In genomic region chr19:39406656-39407393, GRCh38 we compare ENCODE assay signal across 1 cellular context.
A peak's percentile ranks its signal among the peaks of the same experiment; 100 is the strongest.
TF ChIP-seq lines count a peak whose summit lies in the region.

A gene with protein sequence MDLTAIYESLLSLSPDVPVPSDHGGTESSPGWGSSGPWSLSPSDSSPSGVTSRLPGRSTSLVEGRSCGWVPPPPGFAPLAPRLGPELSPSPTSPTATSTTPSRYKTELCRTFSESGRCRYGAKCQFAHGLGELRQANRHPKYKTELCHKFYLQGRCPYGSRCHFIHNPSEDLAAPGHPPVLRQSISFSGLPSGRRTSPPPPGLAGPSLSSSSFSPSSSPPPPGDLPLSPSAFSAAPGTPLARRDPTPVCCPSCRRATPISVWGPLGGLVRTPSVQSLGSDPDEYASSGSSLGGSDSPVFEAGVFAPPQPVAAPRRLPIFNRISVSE (plus strand): TSS chr19:39406847. CDS start chr19:39406905, 58 bp downstream.

TF ChIP-seq in HepG2, 621 proteins besides CTCF, POLR2A, EP300 and RAD21 (continued from another document and continues in another):
- TF ChIP-seq, protein P1, sequence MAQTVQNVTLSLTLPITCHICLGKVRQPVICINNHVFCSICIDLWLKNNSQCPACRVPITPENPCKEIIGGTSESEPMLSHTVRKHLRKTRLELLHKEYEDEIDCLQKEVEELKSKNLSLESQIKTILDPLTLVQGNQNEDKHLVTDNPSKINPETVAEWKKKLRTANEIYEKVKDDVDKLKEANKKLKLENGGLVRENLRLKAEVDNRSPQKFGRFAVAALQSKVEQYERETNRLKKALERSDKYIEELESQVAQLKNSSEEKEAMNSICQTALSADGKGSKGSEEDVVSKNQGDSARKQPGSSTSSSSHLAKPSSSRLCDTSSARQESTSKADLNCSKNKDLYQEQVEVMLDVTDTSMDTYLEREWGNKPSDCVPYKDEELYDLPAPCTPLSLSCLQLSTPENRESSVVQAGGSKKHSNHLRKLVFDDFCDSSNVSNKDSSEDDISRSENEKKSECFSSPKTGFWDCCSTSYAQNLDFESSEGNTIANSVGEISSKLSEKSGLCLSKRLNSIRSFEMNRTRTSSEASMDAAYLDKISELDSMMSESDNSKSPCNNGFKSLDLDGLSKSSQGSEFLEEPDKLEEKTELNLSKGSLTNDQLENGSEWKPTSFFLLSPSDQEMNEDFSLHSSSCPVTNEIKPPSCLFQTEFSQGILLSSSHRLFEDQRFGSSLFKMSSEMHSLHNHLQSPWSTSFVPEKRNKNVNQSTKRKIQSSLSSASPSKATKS (CRISPR knock-in tag; IDR thresholded peaks at IDR 0.05), result no peak
- TF ChIP-seq BHLHE40 (IDR thresholded peaks at IDR 0.05; ENCODE audit: low read length) (no peak), DNMT1 (CRISPR knock-in tag; IDR thresholded peaks at IDR 0.05) (0 out of 2 replicates have a peak, but pooled peaks have one; percentile 59), SALL2 (CRISPR knock-in tag; IDR thresholded peaks at IDR 0.05) (0 out of 2 replicates have a peak, but pooled peaks have one; percentile 39), SIN3B (IDR thresholded peaks at IDR 0.05; ENCODE audit: low read length) (0 out of 2 replicates have a peak, but pooled peaks have one; percentile 53), ZNF772 (CRISPR knock-in tag; IDR thresholded peaks at IDR 0.05) (peak; percentile 70), ZNF746 (CRISPR knock-in tag; IDR thresholded peaks at IDR 0.05) (peak; percentile 45), HDAC1 (CRISPR knock-in tag; IDR thresholded peaks at IDR 0.05) (peak; percentile 67), ZNF17 (CRISPR knock-in tag; IDR thresholded peaks at IDR 0.05) (0 out of 2 replicates have a peak, but pooled peaks have one; percentile 51), CREM (IDR thresholded peaks at IDR 0.05) (no peak), CREM (CRISPR knock-in tag; IDR thresholded peaks at IDR 0.05) (no peak), ZNF644 (CRISPR knock-in tag; IDR thresholded peaks at IDR 0.05; ENCODE audit: low read depth) (no peak), NR1H2 (CRISPR knock-in tag; IDR thresholded peaks at IDR 0.05; ENCODE audit: borderline replicate concordance, low read depth) (no peak), FOXC1 (CRISPR knock-in tag; IDR thresholded peaks at IDR 0.05; ENCODE audit: borderline replicate concordance) (peak; percentile 87), ZNF607 (CRISPR knock-in tag; IDR thresholded peaks at IDR 0.05; ENCODE audit: borderline replicate concordance) (peak; percentile 61; the same call in 1 of the 2 replicates), TFAP4 (IDR thresholded peaks at IDR 0.05; ENCODE audit: borderline replicate concordance, low read depth) (0 out of 2 replicates have a peak, but pooled peaks have one; percentile 7), SAP130 (CRISPR knock-in tag; IDR thresholded peaks at IDR 0.05; ENCODE audit: low read depth) (peak; percentile 75), FOXO1 (CRISPR knock-in tag; IDR thresholded peaks at IDR 0.05) (peak; percentile 51), ZNF335 (CRISPR knock-in tag; IDR thresholded peaks at IDR 0.05) (no peak), BRCA1 (CRISPR knock-in tag; IDR thresholded peaks at IDR 0.05) (0 out of 2 replicates have a peak, but pooled peaks have one; percentile 33), ATF7 (IDR thresholded peaks at IDR 0.05) (no peak), ATF7 (CRISPR knock-in tag; IDR thresholded peaks at IDR 0.05) (no peak), ZNF430 (CRISPR knock-in tag; IDR thresholded peaks at IDR 0.05) (peak; percentile 63; the same call in 1 of the 2 replicates), ELF3 (CRISPR knock-in tag; IDR thresholded peaks at IDR 0.05) (peak; percentile 32; the same call in 1 of the 2 replicates), GABPB1 (CRISPR knock-in tag; IDR thresholded peaks at IDR 0.05) (peak; percentile 61; the same call in 1 of the 2 replicates), ZNF30 (CRISPR knock-in tag; IDR thresholded peaks at IDR 0.05) (no peak), GFI1 (CRISPR knock-in tag; IDR thresholded peaks at IDR 0.05; ENCODE audit: borderline replicate concordance) (no peak; the same call in 1 of the 2 replicates), ZNF407 (CRISPR knock-in tag; IDR thresholded peaks at IDR 0.05; ENCODE audit: not compliant biosample characterization) (peak; percentile 58), ZNF564 (CRISPR knock-in tag; IDR thresholded peaks at IDR 0.05) (0 out of 2 replicates have a peak, but pooled peaks have one; percentile 58), SKI (IDR thresholded peaks at IDR 0.05; ENCODE audit: partially characterized antibody) (no peak), FOXM1 (CRISPR knock-in tag; IDR thresholded peaks at IDR 0.05) (no peak), EED (CRISPR knock-in tag; IDR thresholded peaks at IDR 0.05) (peak; percentile 87), ZNF816 (CRISPR knock-in tag; IDR thresholded peaks at IDR 0.05; ENCODE audit: borderline replicate concordance) (no peak), SMAD9 (CRISPR knock-in tag; IDR thresholded peaks at IDR 0.05) (no peak), NFKBIZ (CRISPR knock-in tag; IDR thresholded peaks at IDR 0.05) (no peak), POGZ (CRISPR knock-in tag; IDR thresholded peaks at IDR 0.05) (0 out of 2 replicates have a peak, but pooled peaks have one; percentile 23), ZNF891 (CRISPR knock-in tag; IDR thresholded peaks at IDR 0.05) (no peak), ZMYM4 (CRISPR knock-in tag; IDR thresholded peaks at IDR 0.05) (peak; percentile 33; the same call in 1 of the 2 replicates), ZGPAT (CRISPR knock-in tag; IDR thresholded peaks at IDR 0.05) (no peak), CBX1 (IDR thresholded peaks at IDR 0.05; ENCODE audit: low read depth) (peak; percentile 53), HBP1 (CRISPR knock-in tag; IDR thresholded peaks at IDR 0.05; ENCODE audit: low read depth) (0 out of 2 replicates have a peak, but pooled peaks have one; percentile 69), ZNF839 (CRISPR knock-in tag; IDR thresholded peaks at IDR 0.05; ENCODE audit: borderline replicate concordance) (no peak), SRY (CRISPR knock-in tag; IDR thresholded peaks at IDR 0.05) (peak; percentile 85; the same call in 1 of the 2 replicates), ZNF224 (CRISPR knock-in tag; IDR thresholded peaks at IDR 0.05) (0 out of 2 replicates have a peak, but pooled peaks have one; percentile 33)
- TF ChIP-seq, protein P2, sequence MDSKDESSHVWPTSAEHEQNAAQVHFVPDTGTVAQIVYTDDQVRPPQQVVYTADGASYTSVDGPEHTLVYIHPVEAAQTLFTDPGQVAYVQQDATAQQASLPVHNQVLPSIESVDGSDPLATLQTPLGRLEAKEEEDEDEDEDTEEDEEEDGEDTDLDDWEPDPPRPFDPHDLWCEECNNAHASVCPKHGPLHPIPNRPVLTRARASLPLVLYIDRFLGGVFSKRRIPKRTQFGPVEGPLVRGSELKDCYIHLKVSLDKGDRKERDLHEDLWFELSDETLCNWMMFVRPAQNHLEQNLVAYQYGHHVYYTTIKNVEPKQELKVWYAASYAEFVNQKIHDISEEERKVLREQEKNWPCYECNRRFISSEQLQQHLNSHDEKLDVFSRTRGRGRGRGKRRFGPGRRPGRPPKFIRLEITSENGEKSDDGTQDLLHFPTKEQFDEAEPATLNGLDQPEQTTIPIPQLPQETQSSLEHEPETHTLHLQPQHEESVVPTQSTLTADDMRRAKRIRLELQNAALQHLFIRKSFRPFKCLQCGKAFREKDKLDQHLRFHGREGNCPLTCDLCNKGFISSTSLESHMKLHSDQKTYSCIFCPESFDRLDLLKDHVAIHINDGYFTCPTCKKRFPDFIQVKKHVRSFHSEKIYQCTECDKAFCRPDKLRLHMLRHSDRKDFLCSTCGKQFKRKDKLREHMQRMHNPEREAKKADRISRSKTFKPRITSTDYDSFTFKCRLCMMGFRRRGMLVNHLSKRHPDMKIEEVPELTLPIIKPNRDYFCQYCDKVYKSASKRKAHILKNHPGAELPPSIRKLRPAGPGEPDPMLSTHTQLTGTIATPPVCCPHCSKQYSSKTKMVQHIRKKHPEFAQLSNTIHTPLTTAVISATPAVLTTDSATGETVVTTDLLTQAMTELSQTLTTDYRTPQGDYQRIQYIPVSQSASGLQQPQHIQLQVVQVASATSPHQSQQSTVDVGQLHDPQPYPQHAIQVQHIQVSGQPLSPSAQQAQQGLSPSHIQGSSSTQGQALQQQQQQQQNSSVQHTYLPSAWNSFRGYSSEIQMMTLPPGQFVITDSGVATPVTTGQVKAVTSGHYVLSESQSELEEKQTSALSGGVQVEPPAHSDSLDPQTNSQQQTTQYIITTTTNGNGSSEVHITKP (CRISPR knock-in tag; IDR thresholded peaks at IDR 0.05; ENCODE audit: low read depth), result 0 out of 2 replicates have a peak, but pooled peaks have one; percentile 46
- TF ChIP-seq, protein P3, sequence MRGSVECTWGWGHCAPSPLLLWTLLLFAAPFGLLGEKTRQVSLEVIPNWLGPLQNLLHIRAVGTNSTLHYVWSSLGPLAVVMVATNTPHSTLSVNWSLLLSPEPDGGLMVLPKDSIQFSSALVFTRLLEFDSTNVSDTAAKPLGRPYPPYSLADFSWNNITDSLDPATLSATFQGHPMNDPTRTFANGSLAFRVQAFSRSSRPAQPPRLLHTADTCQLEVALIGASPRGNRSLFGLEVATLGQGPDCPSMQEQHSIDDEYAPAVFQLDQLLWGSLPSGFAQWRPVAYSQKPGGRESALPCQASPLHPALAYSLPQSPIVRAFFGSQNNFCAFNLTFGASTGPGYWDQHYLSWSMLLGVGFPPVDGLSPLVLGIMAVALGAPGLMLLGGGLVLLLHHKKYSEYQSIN (CRISPR knock-in tag; IDR thresholded peaks at IDR 0.05; ENCODE audit: borderline replicate concordance), result no peak
